In genomic region chr17:83189013-83189672, GRCh38 we compare ENCODE assay signal across 18 cellular contexts.
DNase-seq lines count a peak whose midpoint lies in the region; ATAC-seq and TF ChIP-seq lines count a peak whose summit lies in the region.
"Had no signal": no experiment of that assay in that cellular context is flagged by ENCODE, and none has a peak within 500 bp of the region (broad histone marks: within the 10 kb centered on the region; RNA-seq: fewer than 3 reads in every experiment).

No MANE protein-coding gene starts in this region.

- H3K4me3 Mint-ChIP-seq in activated CD4-positive, alpha-beta memory T cell treated with anti-CD3 and anti-CD28 coated beads for 36 hours: no peak overlapping the region
- H3K4me3 Mint-ChIP-seq: activated naive CD8-positive, alpha-beta T cell treated with anti-CD3 and anti-CD28 coated beads, Interleukin-2, amount 50 U/mL, for 24 hours; CD14-positive monocyte; stimulated activated naive B cell treated with anti-CD40 and anti-IgM and Interleukin-4, amounts not matched to agents 10 μg/mL and 1 μg/mL and 100 μg/mL, for 72 hours had no signal

- no peaks in the 10 kb centered on the region for H3K27me3 ChIP-seq in GM23248 (replicated peaks; ENCODE audit: insufficient read depth)

- no peaks in the 10 kb centered on the region for H4K20me1 ChIP-seq in GM23248 (ENCODE audit: insufficient read depth)

- H3K9me2 ChIP-seq in GM23248 (ENCODE audit: insufficient read depth): no peaks in the 10 kb centered on the region

- H3K27ac ChIP-seq in GM23248 (peak overlapping the region; percentile 88), skin epidermis (peak overlapping the region in 18 of 21 experiments; percentile 7 to 92 (median 56))
- H3K27ac ChIP-seq: KMS-11, prostate gland had no signal

- ATAC-seq in HG02870 (IDR thresholded peaks at IDR 0.05; ENCODE audit: unreplicated experiment) (no peak), GM21515 (IDR thresholded peaks at IDR 0.05; ENCODE audit: unreplicated experiment) (no peak)
- ATAC-seq: activated naive CD8-positive, alpha-beta T cell treated with anti-CD3 and anti-CD28 coated beads, Interleukin-2, amount 50 U/mL, for 24 hours; stimulated activated naive B cell treated with anti-CD40 and anti-IgM and Interleukin-4, amounts not matched to agents 10 μg/mL and 1 μg/mL and 100 μg/mL, for 72 hours had no signal

- POLR2A ChIA-PET in activated CD4-positive, alpha-beta memory T cell treated with anti-CD3 and anti-CD28 coated beads for 36 hours (lab: Charles Lee): no interaction called here

- H3F3A ChIP-seq in GM23248 (ENCODE audit: insufficient read depth): peaks cover 37% of the 10 kb centered on the region

- peaks cover 19% of the 10 kb centered on the region for H3K4me1 Mint-ChIP-seq in activated CD4-positive, alpha-beta memory T cell treated with anti-CD3 and anti-CD28 coated beads for 36 hours (ENCODE audit: low read depth)

- no peak overlapping the region for H3K4me2 ChIP-seq in GM23248 (ENCODE audit: unreplicated experiment)
- H3K4me2 ChIP-seq: KMS-11 had no signal

- H3K4me1 ChIP-seq in GM23248 (ENCODE audit: insufficient read depth): peaks cover 34% of the 10 kb centered on the region
- H3K4me1 ChIP-seq: prostate gland had no signal

- in situ Hi-C loops in GM23248 (cut with MboI): no loop called here

- peaks cover 5% of the 10 kb centered on the region for H3K9me3 Mint-ChIP-seq in activated CD4-positive, alpha-beta memory T cell treated with anti-CD3 and anti-CD28 coated beads for 36 hours

- CTCF ChIA-PET in activated CD4-positive, alpha-beta memory T cell treated with anti-CD3 and anti-CD28 coated beads for 36 hours (lab: Charles Lee): no interaction called here

- H3K36me3 ChIP-seq in GM23248 (ENCODE audit: low read depth): no peaks in the 10 kb centered on the region
- H3K36me3 ChIP-seq: prostate gland had no signal

- TF ChIP-seq POLR2A in lower leg skin (IDR thresholded peaks at IDR 0.05): no peak

- H3K27me3 Mint-ChIP-seq in activated CD4-positive, alpha-beta memory T cell treated with anti-CD3 and anti-CD28 coated beads for 36 hours: no peaks in the 10 kb centered on the region
- H3K27me3 Mint-ChIP-seq: activated naive CD8-positive, alpha-beta T cell treated with anti-CD3 and anti-CD28 coated beads, Interleukin-2, amount 50 U/mL, for 24 hours had no signal

- H3K9ac ChIP-seq in GM23248: peak overlapping the region; percentile 69
- H3K9ac ChIP-seq: KMS-11 had no signal

- H3K4me3 ChIP-seq in GM23248 (no peak overlapping the region), lower leg skin (ENCODE audit: low read depth, poor library complexity, severe bottlenecking) (no peak overlapping the region), skin epidermis (no peak overlapping the region)
- H3K4me3 ChIP-seq: prostate gland had no signal

- H3K27ac Mint-ChIP-seq in activated CD4-positive, alpha-beta memory T cell treated with anti-CD3 and anti-CD28 coated beads for 36 hours: no peak overlapping the region
- H3K27ac Mint-ChIP-seq: activated naive CD8-positive, alpha-beta T cell treated with anti-CD3 and anti-CD28 coated beads, Interleukin-2, amount 50 U/mL, for 24 hours; stimulated activated naive B cell treated with anti-CD40 and anti-IgM and Interleukin-4, amounts not matched to agents 10 μg/mL and 1 μg/mL and 100 μg/mL, for 72 hours had no signal

- no peaks in the 10 kb centered on the region for H3K36me3 Mint-ChIP-seq in activated CD4-positive, alpha-beta memory T cell treated with anti-CD3 and anti-CD28 coated beads for 36 hours

- no peak for TF ChIP-seq CTCF in lower leg skin (IDR thresholded peaks at IDR 0.05)

- WGBS in GM23248 (ENCODE audit: low coverage in 1 of 2, low lambda C conversion rate in 2 of 2, missing lambda C conversion rate in 2 of 2), 2 experiments: 40% methylated on average over 17 of the region's 17 CpGs
- 71 to 76% methylated on average over 17 of the region's 17 CpGs for WGBS in lower leg skin, 2 donors

- intact Hi-C loops in activated CD4-positive, alpha-beta memory T cell treated with anti-CD3 and anti-CD28 coated beads for 36 hours (cut with micrococcal nuclease): no loop called here
- intact Hi-C loops in lower leg skin (cut with DNase I; ENCODE audit: low total_unique reads): no loop called here

- DNase-seq in GM23248: no peak
- peak; percentile 6 for DNase-seq in activated CD4-positive, alpha-beta memory T cell treated with anti-CD3 and anti-CD28 coated beads for 36 hours
- peak; percentile 13 to 84 for DNase-seq in lower leg skin (ENCODE audit: low spot score in 2 of 2)
- DNase-seq in NCI-H526 treated with DMSO at 0.1 percent for 48 hours (lab: John Stamatoyannopoulos, UW): no peak
- no peak for DNase-seq in NCI-H345 (lab: John Stamatoyannopoulos, UW)
- DNase-seq: activated naive CD8-positive, alpha-beta T cell treated with anti-CD3 and anti-CD28 coated beads, Interleukin-2, amount 50 U/mL, for 24 hours; erythroblast; mesendoderm; NCI-H1436; stimulated activated CD4-positive, alpha-beta T cell treated with anti-CD3 and anti-CD28 coated beads, Interleukin-2, amount 100 ng/mL, for 48 hours; stimulated activated naive B cell treated with anti-CD40 and anti-IgM and Interleukin-4, amounts not matched to agents 10 μg/mL and 1 μg/mL and 100 μg/mL, for 72 hours; T-helper 9 cell had no signal

- H3K9me3 ChIP-seq in GM23248 (ENCODE audit: low read depth): no peaks in the 10 kb centered on the region
- H3K9me3 ChIP-seq: prostate gland had no signal

- H2AFZ ChIP-seq in GM23248: peak overlapping the region; percentile 45; the same call in 1 of the 2 replicates

- no peaks in the 10 kb centered on the region for H3K79me2 ChIP-seq in GM23248 (ENCODE audit: insufficient read depth)

Comparison
In these comparisons a context has a peak if more than half of its experiments do, and no peak if none do; other contexts are left out.
1. DNase-seq: peak in activated CD4-positive, alpha-beta memory T cell treated with anti-CD3 and anti-CD28 coated beads for 36 hours (single experiment) and lower leg skin (2 of 2); none in GM23248 (single experiment), NCI-H526 treated with DMSO at 0.1 percent for 48 hours (single experiment) and NCI-H345 (single experiment).